18 cellular contexts compared by ENCODE assay signal in genomic region chr1:76040327-76040868, GRCh38. TPM values are rescaled to one million over a fixed set of nuclear protein-coding genes. Genes with fewer than 3 reads are reported as not detected.
A peak's percentile ranks its signal among the peaks of the same experiment; 100 is the strongest.
DNase-seq lines count a peak whose midpoint lies in the region; ATAC-seq, FAIRE-seq and TF ChIP-seq lines count a peak whose summit lies in the region.
"Had no signal": no experiment of that assay in that cellular context is flagged by ENCODE, and none has a peak within 500 bp of the region (broad histone marks: within the 10 kb centered on the region; RNA-seq: fewer than 3 reads in every experiment).

No MANE protein-coding gene starts in this region.

- no peaks in the 10 kb centered on the region for H3K4me1 Mint-ChIP-seq in activated T-cell treated with anti-CD3 and anti-CD28 coated beads, Interleukin-2, amount 50 U/mL, for 4 hours (ENCODE audit: low read depth)

- H3K4me3 ChIP-seq in pancreas = no peak overlapping the region
- H3K4me3 ChIP-seq: left ventricle myocardium inferior, uterus had no signal

- H3K4me1 ChIP-seq in pancreas = no peaks in the 10 kb centered on the region
- H3K4me1 ChIP-seq: left ventricle myocardium inferior, uterus had no signal

- FAIRE-seq in pancreas (lab: Jason Lieb, UNC) = no peak
- FAIRE-seq: HTR-8/SVneo had no signal

- intact Hi-C loops in pancreas (cut with DNase I) = no loop called here

- peaks cover 7% of the 10 kb centered on the region for H3K27me3 Mint-ChIP-seq in activated T-cell treated with anti-CD3 and anti-CD28 coated beads, Interleukin-2, amount 50 U/mL, for 4 hours (ENCODE audit: low read depth)

- H3K9me3 Mint-ChIP-seq in activated T-cell treated with anti-CD3 and anti-CD28 coated beads, Interleukin-2, amount 50 U/mL, for 4 hours = no peaks in the 10 kb centered on the region

- H3K27ac ChIP-seq in pancreas = no peak overlapping the region
- H3K27ac ChIP-seq: left ventricle myocardium inferior, uterus had no signal

- TF ChIP-seq CTCF in pancreas (IDR thresholded peaks at IDR 0.05) = no peak

- peak; percentile 23 for DNase-seq in Daoy (ENCODE audit: low read depth)
- DNase-seq in OCI-M1 (lab: John Stamatoyannopoulos, UW) = peak; percentile 96
- peak; percentile 20 for DNase-seq in iPS-NIHi7 (ENCODE audit: extremely low spot score)
- peak; percentile 17 for DNase-seq in retina
- DNase-seq in activated T-cell treated with anti-CD3 and anti-CD28 coated beads, Interleukin-2, amount 50 U/mL, for 4 hours = no peak
- DNase-seq in pancreas = no peak
- DNase-seq in NCI-H226 = no peak
- DNase-seq: activated CD4-positive, alpha-beta T cell treated with anti-CD3 and anti-CD28 coated beads for 4 hours; aorta; EL; left ventricle myocardium inferior; NCI-H69; PC-3; stimulated activated CD4-positive, alpha-beta T cell treated with anti-CD3 and anti-CD28 coated beads, Interleukin-15, amount 100 ng/mL, for 24 hours; stimulated activated naive CD8-positive, alpha-beta T cell treated with anti-CD3 and anti-CD28 coated beads, Interleukin-15, Interleukin-2, amounts not matched to agents 100 U/mL and 50 U/mL, for 24 hours; uterus had no signal

- peaks cover 0 to 4% (median 0%) of the 10 kb centered on the region in 4 donors for H3K27me3 ChIP-seq in pancreas
- H3K27me3 ChIP-seq: uterus had no signal

- no peaks in the 10 kb centered on the region for H3K36me3 Mint-ChIP-seq in activated T-cell treated with anti-CD3 and anti-CD28 coated beads, Interleukin-2, amount 50 U/mL, for 4 hours (ENCODE audit: insufficient read depth)

- ATAC-seq in activated T-cell treated with anti-CD3 and anti-CD28 coated beads, Interleukin-2, amount 50 U/mL, for 4 hours = no peak
- ATAC-seq in pancreas (no peak), HG02763 (IDR thresholded peaks at IDR 0.05; ENCODE audit: unreplicated experiment) (no peak)
- ATAC-seq: PC-3; stimulated activated naive CD8-positive, alpha-beta T cell treated with anti-CD3 and anti-CD28 coated beads, Interleukin-15, Interleukin-2, amounts not matched to agents 100 U/mL and 50 U/mL, for 24 hours had no signal

- no peak overlapping the region for H3K4me3 Mint-ChIP-seq in activated T-cell treated with anti-CD3 and anti-CD28 coated beads, Interleukin-2, amount 50 U/mL, for 4 hours

- 60 to 62% methylated on average over 5 of the region's 5 CpGs for WGBS in pancreas, 2 donors

- H3K36me3 ChIP-seq in pancreas = no peaks in the 10 kb centered on the region
- H3K36me3 ChIP-seq: left ventricle myocardium inferior, uterus had no signal

- H3K9me3 ChIP-seq in pancreas = no peaks in the 10 kb centered on the region
- H3K9me3 ChIP-seq: left ventricle myocardium inferior, uterus had no signal

RNA-seq across cellular contexts. Expression of gene ST6GALNAC3, which starts 34.1 kb away (rescaled TPM):
- 3.8 and 6.2 TPM in 2 replicates for total RNA-seq in Daoy (2014; rRNA removed; shearing (Covaris generic))
- under 1 TPM; 0.24 to 0.73 (median 0.53) TPM for total RNA-seq in activated T-cell treated with anti-CD3 and anti-CD28 coated beads, Interleukin-2, amount 50 U/mL, for 4 hours
- total RNA-seq in pancreas = 1 to 10 TPM in 2 of 6 donors, under 1 TPM in 4; 0.35 to 2.0 (median 0.84) TPM
- polyA plus RNA-seq in pancreas = under 1 TPM; 0.54 to 0.87 TPM
- total RNA-seq: PC-3 had no signal

Comparison
In these comparisons a context has a peak if more than half of its experiments do, and no peak if none do; other contexts are left out.
1. DNase-seq: peak in Daoy (single experiment), OCI-M1 (single experiment), iPS-NIHi7 (single experiment) and retina (single experiment); none in activated T-cell treated with anti-CD3 and anti-CD28 coated beads, Interleukin-2, amount 50 U/mL, for 4 hours (single experiment), pancreas (0 of 6) and NCI-H226 (single experiment).